ENCODE assay signal across 39 cellular contexts in genomic region chrX:41900321-41900720, GRCh38.
"Had no signal": no experiment of that assay in that cellular context is flagged by ENCODE, and none has a peak within 500 bp of the region (broad histone marks: within the 10 kb centered on the region; RNA-seq: fewer than 3 reads in every experiment).

No MANE protein-coding gene starts in this region.

- H3K4me3 ChIP-seq: adrenal gland, breast epithelium, cardiac muscle cell, coronary artery, dorsolateral prefrontal cortex had no signal

- H3K9me3 ChIP-seq: adrenal gland had no signal

- H3K36me3 ChIP-seq: adrenal gland, breast epithelium, cardiac muscle cell, WERI-Rb-1 had no signal

- H3K9me3 Mint-ChIP-seq: activated naive CD4-positive, alpha-beta T cell treated with anti-CD3 and anti-CD28 coated beads, Interleukin-2, amount 50 U/mL, for 24 hours had no signal

- H3K4me3 Mint-ChIP-seq: activated B cell treated with CpG ODN at 0.5 μM for 24 hours; activated CD4-positive, alpha-beta memory T cell treated with anti-CD3 and anti-CD28 coated beads for 36 hours; activated CD4-positive, alpha-beta T cell treated with anti-CD3 and anti-CD28 coated beads for 36 hours; activated CD4-positive, alpha-beta T cell treated with anti-CD3 and anti-CD28 coated beads, Interleukin-2, amount 10 ng/mL, durations not matched to agents 24 days and 14 days; activated CD8-positive, alpha-beta memory T cell treated with anti-CD3 and anti-CD28 coated beads, Interleukin-2, amount 10 ng/mL, durations not matched to agents 7 days and 5 days; activated CD8-positive, alpha-beta T cell treated with anti-CD3 and anti-CD28 coated beads, Interleukin-2, amount 10 ng/mL, durations not matched to agents 7 days and 5 days; activated naive CD4-positive, alpha-beta T cell treated with anti-CD3 and anti-CD28 coated beads for 36 hours; activated naive CD4-positive, alpha-beta T cell treated with anti-CD3 and anti-CD28 coated beads, Interleukin-2, amount 50 U/mL, for 24 hours; activated naive CD8-positive, alpha-beta T cell treated with anti-CD3 and anti-CD28 coated beads for 36 hours; activated naive CD8-positive, alpha-beta T cell treated with anti-CD3 and anti-CD28 coated beads, Interleukin-2, amount 50 U/mL, for 24 hours; activated T-helper 1 cell treated with anti-CD3 and anti-CD28 coated beads, Interleukin-12 subunit alpha, Interleukin-12 subunit beta, Interleukin-2, Interleukin-4 antibody, amounts not matched to agents 30 ng/mL and 10 ng/mL and 1 ng/mL, durations not matched to agents 14 hours and 24 hours and 36 hours; brain; dendritic cell treated with granulocyte-macrophage colony-stimulating factor and Interleukin-4, amounts not matched to agents 40 ng/mL and 50 ng/mL, for 4 days; endodermal cell; T-helper 17 cell; T-helper 2 cell treated with Interferon-gamma antibody and Interleukin-4, amounts not matched to agents 5 μg/mL and 100 μg/mL, for 36 hours had no signal

- H3K4me1 ChIP-seq: adrenal gland, breast epithelium had no signal

- H3K4me1 Mint-ChIP-seq: brain, T-helper 17 cell had no signal

- H3K27me3 ChIP-seq: adrenal gland, breast epithelium, cardiac muscle cell had no signal

- FAIRE-seq: frontal cortex had no signal

- H3K27me3 Mint-ChIP-seq: activated B cell treated with CpG ODN at 0.5 μM for 24 hours; activated CD4-positive, alpha-beta memory T cell treated with anti-CD3 and anti-CD28 coated beads for 36 hours; activated CD4-positive, alpha-beta T cell treated with anti-CD3 and anti-CD28 coated beads for 36 hours; activated CD4-positive, alpha-beta T cell treated with anti-CD3 and anti-CD28 coated beads, Interleukin-2, amount 10 ng/mL, durations not matched to agents 24 days and 14 days; activated CD8-positive, alpha-beta memory T cell treated with anti-CD3 and anti-CD28 coated beads, Interleukin-2, amount 10 ng/mL, durations not matched to agents 7 days and 5 days; activated naive CD4-positive, alpha-beta T cell treated with anti-CD3 and anti-CD28 coated beads, Interleukin-2, amount 50 U/mL, for 24 hours; activated naive CD8-positive, alpha-beta T cell treated with anti-CD3 and anti-CD28 coated beads for 36 hours; activated naive CD8-positive, alpha-beta T cell treated with anti-CD3 and anti-CD28 coated beads, Interleukin-2, amount 50 U/mL, for 24 hours; brain; dendritic cell treated with granulocyte-macrophage colony-stimulating factor and Interleukin-4, amounts not matched to agents 40 ng/mL and 50 ng/mL, for 4 days; T-helper 17 cell had no signal

- H3K27ac ChIP-seq: adrenal gland, breast epithelium, cardiac muscle cell, coronary artery, dorsolateral prefrontal cortex, WERI-Rb-1 had no signal

- DNase-seq: activated B cell treated with CpG ODN at 0.5 μM for 24 hours; activated CD4-positive, alpha-beta memory T cell treated with anti-CD3 and anti-CD28 coated beads for 36 hours; activated CD4-positive, alpha-beta T cell treated with anti-CD3 and anti-CD28 coated beads for 36 hours; activated CD4-positive, alpha-beta T cell treated with anti-CD3 and anti-CD28 coated beads, Interleukin-2, amount 10 ng/mL, durations not matched to agents 24 days and 14 days; activated CD4-positive, CD25-positive, alpha-beta regulatory T cell treated with anti-CD3 and anti-CD28 coated beads, Interleukin-2, amount 50 U/mL, for 72 hours; activated CD8-positive, alpha-beta memory T cell treated with anti-CD3 and anti-CD28 coated beads, Interleukin-2, amount 10 ng/mL, durations not matched to agents 7 days and 5 days; activated CD8-positive, alpha-beta memory T cell treated with anti-CD3 and anti-CD28 coated beads, Interleukin-2, amount 50 U/mL, for 4 hours; activated CD8-positive, alpha-beta T cell treated with anti-CD3 and anti-CD28 coated beads, Interleukin-2, amount 10 ng/mL, durations not matched to agents 7 days and 5 days; activated effector memory CD4-positive, alpha-beta T cell treated with anti-CD3 and anti-CD28 coated beads, Interleukin-2, amount 50 U/mL, for 16 hours; activated naive CD4-positive, alpha-beta T cell treated with anti-CD3 and anti-CD28 coated beads for 36 hours; activated naive CD8-positive, alpha-beta T cell treated with anti-CD3 and anti-CD28 coated beads for 36 hours; activated naive CD8-positive, alpha-beta T cell treated with anti-CD3 and anti-CD28 coated beads, Interleukin-2, amount 50 U/mL, for 24 hours; activated T-cell treated with anti-CD3 and anti-CD28 coated beads, Interleukin-2, amount 50 U/mL, for 1 hour; activated T-cell treated with anti-CD3 and anti-CD28 coated beads, Interleukin-2, amount 50 U/mL, for 48 hours; adrenal gland; amygdala; aorta; central memory CD4-positive, alpha-beta T cell; cerebellar nuclear complex; dorsolateral prefrontal cortex; effector memory CD4-positive, alpha-beta T cell; endodermal cell; foreskin fibroblast; head of caudate nucleus; T-helper 1 cell; T-helper 17 cell; T1000; WERI-Rb-1 had no signal

- H3K27ac Mint-ChIP-seq: activated B cell treated with CpG ODN at 0.5 μM for 24 hours; activated CD4-positive, alpha-beta memory T cell treated with anti-CD3 and anti-CD28 coated beads for 36 hours; activated CD4-positive, alpha-beta T cell treated with anti-CD3 and anti-CD28 coated beads for 36 hours; activated CD4-positive, alpha-beta T cell treated with anti-CD3 and anti-CD28 coated beads, Interleukin-2, amount 10 ng/mL, durations not matched to agents 24 days and 14 days; activated CD8-positive, alpha-beta memory T cell treated with anti-CD3 and anti-CD28 coated beads, Interleukin-2, amount 10 ng/mL, durations not matched to agents 7 days and 5 days; activated CD8-positive, alpha-beta T cell treated with anti-CD3 and anti-CD28 coated beads, Interleukin-2, amount 10 ng/mL, durations not matched to agents 7 days and 5 days; activated naive CD4-positive, alpha-beta T cell treated with anti-CD3 and anti-CD28 coated beads for 36 hours; activated naive CD4-positive, alpha-beta T cell treated with anti-CD3 and anti-CD28 coated beads, Interleukin-2, amount 50 U/mL, for 24 hours; activated naive CD8-positive, alpha-beta T cell treated with anti-CD3 and anti-CD28 coated beads for 36 hours; activated naive CD8-positive, alpha-beta T cell treated with anti-CD3 and anti-CD28 coated beads, Interleukin-2, amount 50 U/mL, for 24 hours; activated T-helper 1 cell treated with anti-CD3 and anti-CD28 coated beads, Interleukin-12 subunit alpha, Interleukin-12 subunit beta, Interleukin-2, Interleukin-4 antibody, amounts not matched to agents 30 ng/mL and 10 ng/mL and 1 ng/mL, durations not matched to agents 14 hours and 24 hours and 36 hours; activated T-helper 2 cell treated with anti-CD3 and anti-CD28 coated beads, Interferon-gamma antibody, Interleukin-2, Interleukin-4, amounts not matched to agents 10 μg/mL and 5 μg/mL and 100 μg/mL, durations not matched to agents 14 hours and 24 hours and 36 hours; brain; dendritic cell treated with granulocyte-macrophage colony-stimulating factor and Interleukin-4, amounts not matched to agents 40 ng/mL and 50 ng/mL, for 4 days; endodermal cell; T-helper 17 cell; T-helper 2 cell treated with Interferon-gamma antibody and Interleukin-4, amounts not matched to agents 5 μg/mL and 100 μg/mL, for 36 hours had no signal

- ATAC-seq: activated CD4-positive, alpha-beta T cell treated with anti-CD3 and anti-CD28 coated beads for 36 hours; activated CD8-positive, alpha-beta memory T cell treated with anti-CD3 and anti-CD28 coated beads, Interleukin-2, amount 10 ng/mL, durations not matched to agents 7 days and 5 days; activated CD8-positive, alpha-beta T cell treated with anti-CD3 and anti-CD28 coated beads, Interleukin-2, amount 10 ng/mL, durations not matched to agents 7 days and 5 days; activated naive CD8-positive, alpha-beta T cell treated with anti-CD3 and anti-CD28 coated beads, Interleukin-2, amount 50 U/mL, for 24 hours; esophagus mucosa; T-helper 17 cell had no signal
